ENCODE assay signal across 18 cellular contexts in the genomic region with DNA sequence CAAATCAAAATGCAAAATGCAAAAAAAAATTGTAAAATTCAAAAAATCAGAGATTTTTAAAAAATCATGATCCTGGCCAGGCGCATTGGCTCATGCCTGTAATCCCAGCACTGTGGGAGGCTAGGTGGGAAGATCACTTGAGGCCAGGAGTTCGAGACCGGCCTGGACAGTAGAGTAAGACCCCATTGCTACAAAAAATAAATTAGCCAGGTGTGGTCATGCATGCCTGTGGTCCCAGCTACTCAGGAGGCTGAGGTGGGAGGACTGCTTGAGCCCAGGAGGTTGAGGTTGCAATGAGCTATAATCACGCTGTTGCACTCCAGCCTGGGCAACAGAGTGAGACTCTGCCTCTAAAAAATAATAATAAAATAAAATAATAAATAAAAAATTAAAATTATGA.
A peak's percentile ranks its signal among the peaks of the same experiment; 100 is the strongest.
DNase-seq lines count a peak whose midpoint lies in the region; FAIRE-seq and TF ChIP-seq lines count a peak whose summit lies in the region.
"Had no signal": no experiment of that assay in that cellular context is flagged by ENCODE, and none has a peak within 500 bp of the region (broad histone marks: within the 10 kb centered on the region; RNA-seq: fewer than 3 reads in every experiment).

No MANE protein-coding gene starts in this region.

- no peak for FAIRE-seq in kidney (lab: Jason Lieb, UNC)
- FAIRE-seq: D721Med, GM12878, H54 had no signal

- H3K36me3 ChIP-seq in HEK293 (ENCODE audit: control insufficient read depth in 2 of 2, insufficient read depth in 1 of 2, low read length in 2 of 2) (no peaks in the 10 kb centered on the region), mucosa of rectum (ENCODE audit: control insufficient read depth in 2 of 2, insufficient read depth in 2 of 2, low read length in 2 of 2) (no peaks in the 10 kb centered on the region), kidney (ENCODE audit: control insufficient read depth in 1 of 2, insufficient read depth in 2 of 2, low read length in 2 of 2) (no peaks in the 10 kb centered on the region)
- H3K36me3 ChIP-seq: HAP-1 had no signal

- H3K4me3 ChIP-seq in HEK293 (ENCODE audit: low read depth, low read length), result no peak overlapping the region
- H3K4me3 ChIP-seq in mucosa of rectum (ENCODE audit: low read length in 2 of 2), result no peak overlapping the region
- no peak overlapping the region for H3K4me3 ChIP-seq in kidney (ENCODE audit: low read length in 2 of 2)
- H3K4me3 ChIP-seq: BLaER1, GM12878, HAP-1 had no signal

- POLR2A ChIA-PET in HEK293 (lab: Yijun Ruan, JAX), result no interaction called here

- H3K4me1 ChIP-seq in HEK293 (ENCODE audit: control insufficient read depth, insufficient read depth, low read length) (peaks cover 23% of the 10 kb centered on the region), mucosa of rectum (ENCODE audit: control insufficient read depth in 2 of 2, insufficient read depth in 2 of 2, low read length in 2 of 2) (peaks cover 19 to 27% of the 10 kb centered on the region in 2 donors), kidney (ENCODE audit: control insufficient read depth in 1 of 2, insufficient read depth in 1 of 2, low read depth in 1 of 2, low read length in 2 of 2) (peaks cover 4 to 10% of the 10 kb centered on the region in 2 donors)
- H3K4me1 ChIP-seq: BLaER1 had no signal

- H3K9ac ChIP-seq in mucosa of rectum (ENCODE audit: low read depth in 1 of 2, low read length in 2 of 2) (no peak overlapping the region), kidney (ENCODE audit: low read length in 2 of 2) (no peak overlapping the region)
- H3K9ac ChIP-seq: BLaER1 had no signal

- no peaks in the 10 kb centered on the region for H3K9me3 ChIP-seq in HEK293 (ENCODE audit: control insufficient read depth, insufficient read depth, low read depth, low read length)
- no peaks in the 10 kb centered on the region for H3K9me3 ChIP-seq in mucosa of rectum (ENCODE audit: control insufficient read depth in 2 of 2, low read length in 2 of 2)
- peaks cover 0 to 3% of the 10 kb centered on the region in 2 donors for H3K9me3 ChIP-seq in kidney (ENCODE audit: control insufficient read depth in 1 of 2, low read length in 2 of 2)
- H3K9me3 ChIP-seq: HAP-1 had no signal

- no peaks in the 10 kb centered on the region for H3K27me3 ChIP-seq in mucosa of rectum (ENCODE audit: control insufficient read depth in 2 of 2, insufficient read depth in 2 of 2, low read length in 2 of 2)
- H3K27me3 ChIP-seq: BLaER1 had no signal

- intact Hi-C loops in kidney (cut with DNase I), result no loop called here

- TF ChIP-seq CTCF in HEK293 (tag by site-specific recombination; IDR thresholded peaks at IDR 0.05), result no peak
- TF ChIP-seq CTCF in VCaP (conservative IDR thresholded peaks at IDR 0.05), result no peak
- TF ChIP-seq CTCF in kidney (IDR thresholded peaks at IDR 0.05; ENCODE audit: borderline replicate concordance, extremely low read depth, insufficient read depth), result no peak

- CTCF ChIA-PET in HEK293 (lab: Yijun Ruan, JAX), result interaction anchor here (0.6 kb wide), 1 partner anchor 155 kb away, joined by 3 read pairs; no protein-coding TSS in a partner anchor

- H3K27ac ChIP-seq in HEK293 (ENCODE audit: extremely low read depth, low read depth, low read length), result peak overlapping the region; percentile 69
- H3K27ac ChIP-seq in VCaP, result 0 out of 2 replicates have a peak overlapping the region, but pooled peaks have one; percentile 31
- H3K27ac ChIP-seq in mucosa of rectum (ENCODE audit: low read depth in 2 of 2, low read length in 2 of 2), result peak overlapping the region; percentile 28 to 88
- no peak overlapping the region for H3K27ac ChIP-seq in kidney (ENCODE audit: low read depth in 2 of 2, low read length in 2 of 2)
- H3K27ac ChIP-seq: BLaER1 had no signal

- DNase-seq in ureter (ENCODE audit: low spot score) (peak; percentile 14), kidney (no peak)
- DNase-seq in stimulated activated CD8-positive, alpha-beta memory T cell treated with anti-CD3 and anti-CD28 coated beads, Interleukin-4, amount 100 ng/mL, for 48 hours, result no peak
- DNase-seq in stimulated activated naive CD4-positive, alpha-beta T cell treated with Interleukin-2 at 50 U/mL for 16 hours (lab: John Stamatoyannopoulos, UW), result no peak
- DNase-seq: CD4-positive, CD25-positive, alpha-beta regulatory T cell; CD8-positive, alpha-beta memory T cell; DMS79; EL; GDM1; GOT3 had no signal

TF ChIP-seq in HEK293, 187 proteins besides CTCF, POLR2A, EP300 and RAD21:
- TF ChIP-seq ZNF404 (tag by site-specific recombination; IDR thresholded peaks at IDR 0.05) (no peak), ZNF121 (tag by site-specific recombination; IDR thresholded peaks at IDR 0.05) (peak; percentile 97)

Comparison
In these comparisons a context has a peak if more than half of its experiments do, and no peak if none do; other contexts are left out.
1. H3K27ac ChIP-seq: peak in HEK293 (single experiment), VCaP (single experiment) and mucosa of rectum (2 of 2); none in kidney (0 of 2).